Comparison of ENCODE assay signal across 8 cellular contexts in genomic region chr2:192162392-192163042, GRCh38. TPM values are rescaled to one million over a fixed set of nuclear protein-coding genes. Genes with fewer than 3 reads are reported as not detected.
DNase-seq lines count a peak whose midpoint lies in the region; ATAC-seq, FAIRE-seq and TF ChIP-seq lines count a peak whose summit lies in the region.

No MANE protein-coding gene starts in this region.

- peaks cover 10% of the 10 kb centered on the region for H3K4me1 ChIP-seq in lower lobe of right lung

- peak; percentile 89 for FAIRE-seq in A204.1 (lab: Jason Lieb, UNC)

- no peak overlapping the region for H3K27ac ChIP-seq in lower lobe of right lung

- no peaks in the 10 kb centered on the region for H3K36me3 ChIP-seq in lower lobe of right lung

- in situ Hi-C loops in GM13977 (cut with MboI; ENCODE audit: low pct_unique_long_range_greater_than_20kb, low sequenced_read_pairs, unreplicated experiment) = loop anchor here (10.0 to 25.0 kb wide), 2 partner anchors 350 to 598 kb away; no protein-coding TSS in a partner anchor

- H3K9me3 ChIP-seq in lower lobe of right lung = no peaks in the 10 kb centered on the region

- no peaks in the 10 kb centered on the region for H3K27me3 ChIP-seq in lower lobe of right lung (ENCODE audit: low read depth)

- DNase-seq in GM13977 (ENCODE audit: low spot score) (peak; percentile 4), NCI-H446 (lab: John Stamatoyannopoulos, UW) (peak; percentile 74 to 87), dermis blood vessel endothelial cell (peak; percentile 89), lower lobe of right lung (no peak)
- peak; percentile 76 for DNase-seq in activated CD4-positive, alpha-beta T cell treated with anti-CD3 and anti-CD28 coated beads for 48 hours
- peak; percentile 48 for DNase-seq in stimulated activated CD8-positive, alpha-beta memory T cell treated with anti-CD3 and anti-CD28 coated beads, Interleukin-15, amount 100 ng/mL, for 1 hour (ENCODE audit: low read depth)

- peak; percentile 80 for TF ChIP-seq CTCF in GM13977 (IDR thresholded peaks at IDR 0.05; ENCODE audit: extremely low read depth, insufficient read depth, missing control alignments)
- TF ChIP-seq CTCF in lower lobe of right lung (IDR thresholded peaks at IDR 0.05) = peak; percentile 92

- intact Hi-C loops in lower lobe of right lung (cut with DNase I) = loop anchor here (5.0 kb wide), 1 partner anchor 350 kb away; no protein-coding TSS in a partner anchor

- ATAC-seq in HG03045 (IDR thresholded peaks at IDR 0.05; ENCODE audit: unreplicated experiment) = peak; percentile 73
- peak; percentile 90 for ATAC-seq in lower lobe of right lung

- no peak overlapping the region for H3K4me3 ChIP-seq in lower lobe of right lung

RNA-seq across cellular contexts. Expression of gene TMEFF2, which starts 32.2 kb away (rescaled TPM):
- total RNA-seq in dermis blood vessel endothelial cell = 0.05 TPM in 1 of 2 replicates, not detected in the other
- not detected for total RNA-seq in lower lobe of right lung
